Comparison of ENCODE assay signal across 11 cellular contexts in genomic region chr15:83919319-83919830, GRCh38.
A peak's percentile ranks its signal among the peaks of the same experiment; 100 is the strongest.
DNase-seq lines count a peak whose midpoint lies in the region; ATAC-seq and TF ChIP-seq lines count a peak whose summit lies in the region.
"Had no signal": no experiment of that assay in that cellular context is flagged by ENCODE, and none has a peak within 500 bp of the region (broad histone marks: within the 10 kb centered on the region; RNA-seq: fewer than 3 reads in every experiment).

No MANE protein-coding gene starts in this region.

- H3K4me3 ChIP-seq in skeletal muscle satellite cell (ENCODE audit: low read length) (no peak overlapping the region), BE2C (ENCODE audit: low read depth, low read length) (no peak overlapping the region)
- H3K4me3 ChIP-seq: heart right ventricle, neural progenitor cell had no signal

- H3K36me3 ChIP-seq in skeletal muscle satellite cell (ENCODE audit: insufficient read depth, low read length) = no peaks in the 10 kb centered on the region
- H3K36me3 ChIP-seq in BE2C = no peaks in the 10 kb centered on the region
- H3K36me3 ChIP-seq: neural progenitor cell had no signal

- TF ChIP-seq CTCF in BE2C (IDR thresholded peaks at IDR 0.05; ENCODE audit: low read depth, low read length) = no peak

- H3K4me1 ChIP-seq in skeletal muscle satellite cell (ENCODE audit: control insufficient read depth, insufficient read depth, low read length) (peaks cover 9% of the 10 kb centered on the region), BE2C (no peaks in the 10 kb centered on the region)
- H3K4me1 ChIP-seq: heart right ventricle, neural progenitor cell had no signal

- no peaks in the 10 kb centered on the region for H3K9me3 ChIP-seq in skeletal muscle satellite cell (replicated peaks; ENCODE audit: low read length)
- H3K9me3 ChIP-seq in BE2C = no peaks in the 10 kb centered on the region
- H3K9me3 ChIP-seq: heart right ventricle had no signal

- peak; percentile 69 for ATAC-seq in GM18870 (IDR thresholded peaks at IDR 0.05; ENCODE audit: unreplicated experiment)
- peak; percentile 68 for ATAC-seq in GM21619 (IDR thresholded peaks at IDR 0.05; ENCODE audit: unreplicated experiment)
- ATAC-seq in HG03565 (IDR thresholded peaks at IDR 0.05; ENCODE audit: unreplicated experiment) = peak; percentile 62
- ATAC-seq: heart right ventricle had no signal

- peak overlapping the region; percentile 26 for H3K4me2 ChIP-seq in skeletal muscle satellite cell (ENCODE audit: low read length)
- H3K4me2 ChIP-seq: neural progenitor cell had no signal

- no peak overlapping the region for H3K9ac ChIP-seq in skeletal muscle satellite cell (ENCODE audit: low read depth, low read length)
- H3K9ac ChIP-seq: neural progenitor cell had no signal

- no peak for DNase-seq in BE2C
- DNase-seq in SKM-1 treated with dmso at 0.1 percent for 144 hours (lab: John Stamatoyannopoulos, UW; ENCODE audit: unreplicated experiment) = no peak
- DNase-seq in NCI-H2227 treated with DMSO at 0.1 percent for 48 hours (lab: John Stamatoyannopoulos, UW) = no peak
- DNase-seq: cerebellar nuclear complex, heart right ventricle, NCI-H446 treated with DMSO at 0.1 percent for 48 hours had no signal

- H3K27me3 ChIP-seq in skeletal muscle satellite cell (ENCODE audit: control insufficient read depth, insufficient read depth, low read length) (no peaks in the 10 kb centered on the region), BE2C (no peaks in the 10 kb centered on the region)
- H3K27me3 ChIP-seq: heart right ventricle, neural progenitor cell had no signal
